Comparison of ENCODE assay signal across 1 cellular context in genomic region chr2:42359894-42360483, GRCh38.
TF ChIP-seq lines count a peak whose summit lies in the region.

No MANE protein-coding gene starts in this region.

TF ChIP-seq in K562, 482 proteins besides CTCF, POLR2A, EP300 and RAD21 (continued from another document and continues in another):
- TF ChIP-seq MGA (IDR thresholded peaks at IDR 0.05) (no peak; the same call in 1 of the 2 replicates), NR2C2 (CRISPR knock-in tag; IDR thresholded peaks at IDR 0.05) (no peak), NR2C2 (tag; IDR thresholded peaks at IDR 0.05) (no peak), THAP12 (CRISPR knock-in tag; IDR thresholded peaks at IDR 0.05) (no peak), ARID3A (IDR thresholded peaks at IDR 0.05; ENCODE audit: borderline replicate concordance, low read depth, low read length) (no peak), ZNF764 (CRISPR knock-in tag; IDR thresholded peaks at IDR 0.05; ENCODE audit: low read depth) (no peak), CHD7 (IDR thresholded peaks at IDR 0.05; ENCODE audit: low read depth, low read length) (no peak), TEAD4 (IDR thresholded peaks at IDR 0.05; ENCODE audit: low read length) (peak; percentile 96), TEAD4 (CRISPR knock-in tag; IDR thresholded peaks at IDR 0.05; ENCODE audit: borderline replicate concordance) (no peak), RBFOX2 (IDR thresholded peaks at IDR 0.05; ENCODE audit: low read depth, low read length) (no peak; the same call in 1 of the 2 replicates), ARHGAP35 (IDR thresholded peaks at IDR 0.05; ENCODE audit: partially characterized antibody) (no peak), ZNF174 (CRISPR knock-in tag; IDR thresholded peaks at IDR 0.05) (no peak), C11orf30 (IDR thresholded peaks at IDR 0.05; ENCODE audit: low read depth) (no peak), E2F1 (CRISPR knock-in tag; IDR thresholded peaks at IDR 0.05) (no peak), ZFP30 (CRISPR knock-in tag; IDR thresholded peaks at IDR 0.05; ENCODE audit: borderline replicate concordance) (no peak), GABPB1 (CRISPR knock-in tag; IDR thresholded peaks at IDR 0.05) (no peak), ARID1B (IDR thresholded peaks at IDR 0.05) (peak; percentile 92), SMAD4 (CRISPR knock-in tag; conservative IDR thresholded peaks at IDR 0.05) (peak; percentile 90), ZNF12 (CRISPR knock-in tag; IDR thresholded peaks at IDR 0.05) (no peak), TCF7L2 (IDR thresholded peaks at IDR 0.05; ENCODE audit: low read depth, low read length) (no peak), L3MBTL2 (IDR thresholded peaks at IDR 0.05) (peak; percentile 50), STAG1 (CRISPR knock-in tag; IDR thresholded peaks at IDR 0.05; ENCODE audit: borderline replicate concordance) (no peak), HNRNPK (IDR thresholded peaks at IDR 0.05; ENCODE audit: low read depth, low read length, poor library complexity, severe bottlenecking) (no peak)
